In the genomic region with DNA sequence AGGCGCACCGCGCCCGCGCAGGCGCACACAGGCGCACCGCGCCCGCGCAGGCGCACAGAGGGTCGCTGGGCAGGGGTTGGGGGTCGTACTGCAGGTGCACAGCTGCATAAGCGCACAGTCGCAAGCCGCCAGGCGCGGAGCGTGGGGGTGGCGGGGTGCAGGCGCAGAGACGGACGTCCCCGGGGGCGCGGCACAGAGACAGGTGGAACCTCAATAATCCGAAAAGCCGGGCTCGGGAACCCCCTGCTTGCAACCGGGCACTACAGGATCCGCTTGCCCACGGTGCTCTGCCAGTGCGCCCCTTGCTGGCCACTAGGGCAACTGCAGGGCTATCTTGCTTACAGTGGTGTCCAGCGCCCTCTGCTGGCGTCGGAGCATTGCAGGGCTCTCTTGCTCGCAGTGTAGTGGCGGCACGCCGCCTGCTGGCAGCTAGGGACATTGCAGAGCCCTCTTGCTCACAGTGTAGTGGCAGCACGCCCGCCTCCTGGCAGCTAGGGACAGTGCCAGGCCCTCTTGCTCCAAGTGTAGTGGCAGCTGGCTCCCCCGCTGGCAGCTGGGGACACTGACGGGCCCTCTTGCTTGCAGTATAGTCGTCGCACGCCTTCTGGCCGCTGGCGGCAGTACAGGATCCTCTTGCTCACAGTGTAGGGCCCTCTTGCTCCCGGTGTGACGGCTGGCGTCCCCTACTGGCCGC, we compare ENCODE assay signal across 8 cellular contexts. TPM values are rescaled to one million over a fixed set of nuclear protein-coding genes. Genes with fewer than 3 reads are reported as not detected.
DNase-seq lines count a peak whose midpoint lies in the region; ATAC-seq and TF ChIP-seq lines count a peak whose summit lies in the region.

No MANE protein-coding gene starts in this region.

- 42 to 63% methylated on average over 48 to 54 of the region's 54 CpGs for WGBS in aorta, 2 donors

- peak; percentile 41 to 79 (median 58) for DNase-seq in CD8-positive, alpha-beta memory T cell
- DNase-seq in NCI-H1048 (lab: John Stamatoyannopoulos, UW): peak; percentile 45
- DNase-seq in activated CD8-positive, alpha-beta memory T cell treated with anti-CD3 and anti-CD28 coated beads, Interleukin-2, amount 50 U/mL, for 4 hours: peak; percentile 58
- peak; percentile 65 for DNase-seq in osteoblast (ENCODE audit: insufficient read length, low spot score, missing footprints)
- peak; percentile 64 to 87 for DNase-seq in aorta
- DNase-seq in NOMO-1 treated with dmso at 0.1 percent for 144 hours (lab: John Stamatoyannopoulos, UW; ENCODE audit: unreplicated experiment): no peak

- H3K27ac ChIP-seq in CD8-positive, alpha-beta memory T cell (ENCODE audit: low read depth, low read length): no peak overlapping the region
- H3K27ac ChIP-seq in osteoblast (ENCODE audit: low read depth, low read length) (no peak overlapping the region), aorta (ENCODE audit: low read depth in 1 of 2, low read length in 2 of 2) (no peak overlapping the region)

- ATAC-seq in esophagus mucosa (peak; percentile 75), aorta (ENCODE audit: low FRiP score) (peak; percentile 72), HG02678 (IDR thresholded peaks at IDR 0.05; ENCODE audit: unreplicated experiment) (no peak)

- peak; percentile 45 for TF ChIP-seq CTCF in osteoblast (IDR thresholded peaks at IDR 0.05; ENCODE audit: extremely low read depth, low read depth, low read length)

- no peaks in the 10 kb centered on the region for H4K20me1 ChIP-seq in osteoblast (ENCODE audit: insufficient read depth, low read length)

- peaks cover 6 to 25% of the 10 kb centered on the region in 2 donors for H3K27me3 Mint-ChIP-seq in CD8-positive, alpha-beta memory T cell

- POLR2A ChIA-PET in CD8-positive, alpha-beta memory T cell (lab: Charles Lee): no interaction called here

- no peak overlapping the region for H2AFZ ChIP-seq in osteoblast (ENCODE audit: low read length)

- H3K4me3 Mint-ChIP-seq in CD8-positive, alpha-beta memory T cell: peak overlapping the region in 3 of 7 donors; percentile 48 to 56 (median 54)

- H3K4me3 ChIP-seq in CD8-positive, alpha-beta memory T cell (ENCODE audit: low read length): no peak overlapping the region
- H3K4me3 ChIP-seq in osteoblast (ENCODE audit: insufficient read depth, low read length): no peak overlapping the region
- H3K4me3 ChIP-seq in aorta (ENCODE audit: low read length in 2 of 2): no peak overlapping the region

- no peaks in the 10 kb centered on the region for H3K4me1 Mint-ChIP-seq in CD8-positive, alpha-beta memory T cell

- H3K36me3 Mint-ChIP-seq in CD8-positive, alpha-beta memory T cell: no peaks in the 10 kb centered on the region

- H3K27ac Mint-ChIP-seq in CD8-positive, alpha-beta memory T cell: peak overlapping the region in 1 of 8 donors; percentile 56

- H3K4me1 ChIP-seq in CD8-positive, alpha-beta memory T cell (ENCODE audit: insufficient read depth, low read length): no peaks in the 10 kb centered on the region
- H3K4me1 ChIP-seq in osteoblast (ENCODE audit: insufficient read depth, low read length) (no peaks in the 10 kb centered on the region), aorta (ENCODE audit: control insufficient read depth in 1 of 2, insufficient read depth in 2 of 2, low read length in 2 of 2) (no peaks in the 10 kb centered on the region)

- CTCF ChIA-PET in CD8-positive, alpha-beta memory T cell (lab: Charles Lee): interaction anchor here (0.9 kb wide), 2 partner anchors 12 to 34 kb away, joined by 3 to 4 read pairs; no protein-coding TSS in a partner anchor

- H3K4me2 ChIP-seq in osteoblast (ENCODE audit: insufficient read depth, low read length): no peak overlapping the region

- H3K9me3 Mint-ChIP-seq in CD8-positive, alpha-beta memory T cell: no peaks in the 10 kb centered on the region

- intact Hi-C loops in aorta (cut with DNase I): no loop called here

- H3K9me3 ChIP-seq in CD8-positive, alpha-beta memory T cell (ENCODE audit: low read length): no peaks in the 10 kb centered on the region
- H3K9me3 ChIP-seq in osteoblast (ENCODE audit: low read depth, low read length): no peaks in the 10 kb centered on the region
- no peaks in the 10 kb centered on the region for H3K9me3 ChIP-seq in aorta (ENCODE audit: control insufficient read depth, low read length)

- H3K36me3 ChIP-seq in CD8-positive, alpha-beta memory T cell (ENCODE audit: insufficient read depth, low read length): no peaks in the 10 kb centered on the region
- H3K36me3 ChIP-seq in osteoblast (ENCODE audit: insufficient read depth, low read length) (no peaks in the 10 kb centered on the region), aorta (ENCODE audit: control insufficient read depth in 1 of 2, insufficient read depth in 2 of 2, low read length in 1 of 2) (no peaks in the 10 kb centered on the region)

- no peaks in the 10 kb centered on the region for H3K79me2 ChIP-seq in osteoblast (ENCODE audit: insufficient read depth, low read length)

- H3K27me3 ChIP-seq in CD8-positive, alpha-beta memory T cell (ENCODE audit: insufficient read depth, low read length, poor library complexity, severe bottlenecking): peaks cover 3% of the 10 kb centered on the region
- H3K27me3 ChIP-seq in osteoblast (ENCODE audit: insufficient read depth, low read length) (no peaks in the 10 kb centered on the region), aorta (ENCODE audit: control insufficient read depth in 1 of 2, insufficient read depth in 2 of 2, low read length in 1 of 2) (no peaks in the 10 kb centered on the region)

RNA-seq across cellular contexts. Expression of gene FAM110C, which starts 34.9 kb away (rescaled TPM):
- under 1 TPM; 0.44 to 0.48 TPM for total RNA-seq in CD8-positive, alpha-beta memory T cell
- polyA plus RNA-seq in CD8-positive, alpha-beta memory T cell: 0.15 TPM
- total RNA-seq in esophagus mucosa (44.3 TPM), osteoblast (not detected in 2 replicates), aorta (1 to 10 TPM; 3.3 to 3.4 TPM)
- 1 to 10 TPM in 1 of 2 donors, under 1 TPM in 1; 1.00 to 4.5 TPM for polyA plus RNA-seq in aorta

Comparison
In these comparisons a context has a peak if more than half of its experiments do, and no peak if none do; other contexts are left out.
1. RNA of gene FAM110C, which starts 34.9 kb away (total RNA-seq): 44.3 TPM in esophagus mucosa (single experiment); 3.3 to 3.4 TPM in aorta, 0.44 to 0.48 TPM in CD8-positive, alpha-beta memory T cell and not detected in osteoblast; every median in the first group is over 10 times any median in the second.